ENCODE assay signal across 1 cellular context in genomic region chr20:49880177-49880576, GRCh38.
TF ChIP-seq lines count a peak whose summit lies in the region.

No MANE protein-coding gene starts in this region.

TF ChIP-seq in IMR-90, 13 proteins besides CTCF, POLR2A, EP300 and RAD21:
- TF ChIP-seq MXI1 (IDR thresholded peaks at IDR 0.05; ENCODE audit: borderline replicate concordance, low read depth, low read length) (0 out of 2 replicates have a peak, but pooled peaks have one; percentile 31), NFE2L2 (IDR thresholded peaks at IDR 0.05; ENCODE audit: low read depth, low read length) (no peak), SMC3 (IDR thresholded peaks at IDR 0.05; ENCODE audit: low read depth, low read length) (no peak), RFX5 (IDR thresholded peaks at IDR 0.05; ENCODE audit: low read depth, low read length) (no peak), ELK1 (IDR thresholded peaks at IDR 0.05; ENCODE audit: borderline replicate concordance, low read depth, low read length) (no peak)
- TF ChIP-seq, protein P1, sequence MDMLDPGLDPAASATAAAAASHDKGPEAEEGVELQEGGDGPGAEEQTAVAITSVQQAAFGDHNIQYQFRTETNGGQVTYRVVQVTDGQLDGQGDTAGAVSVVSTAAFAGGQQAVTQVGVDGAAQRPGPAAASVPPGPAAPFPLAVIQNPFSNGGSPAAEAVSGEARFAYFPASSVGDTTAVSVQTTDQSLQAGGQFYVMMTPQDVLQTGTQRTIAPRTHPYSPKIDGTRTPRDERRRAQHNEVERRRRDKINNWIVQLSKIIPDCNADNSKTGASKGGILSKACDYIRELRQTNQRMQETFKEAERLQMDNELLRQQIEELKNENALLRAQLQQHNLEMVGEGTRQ (IDR thresholded peaks at IDR 0.05; ENCODE audit: low read depth, low read length): peak; percentile 56; the same call in 1 of the 2 replicates
